8 cellular contexts compared by ENCODE assay signal in the genomic region with DNA sequence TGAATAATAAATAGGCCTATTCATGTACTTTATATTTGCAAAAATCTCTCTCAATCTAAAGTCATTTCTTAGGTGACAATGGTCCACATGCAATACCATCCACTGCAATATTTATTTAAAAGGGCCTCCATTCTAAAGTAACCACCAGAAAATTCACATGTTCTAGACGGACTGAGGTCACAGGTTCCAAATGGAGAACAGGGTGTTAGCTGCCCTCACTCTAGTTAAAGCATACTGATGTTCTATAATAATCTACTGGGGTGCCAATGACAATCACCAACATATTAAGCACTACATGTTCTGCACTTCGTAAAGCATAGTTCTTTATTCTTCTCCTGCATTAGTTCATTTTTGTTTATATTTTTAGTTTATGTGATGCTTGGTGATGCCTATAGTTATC. TPM values are rescaled to one million over a fixed set of nuclear protein-coding genes. Genes with fewer than 3 reads are reported as not detected.
DNase-seq lines count a peak whose midpoint lies in the region; ATAC-seq lines count a peak whose summit lies in the region.

No MANE protein-coding gene starts in this region.

- peak overlapping the region; percentile 97 for H3K4me3 Mint-ChIP-seq in activated T-cell treated with anti-CD3 and anti-CD28 coated beads, Interleukin-2, amount 50 U/mL, for 24 hours
- peak overlapping the region; percentile 90 for H3K4me3 Mint-ChIP-seq in activated CD4-positive, alpha-beta memory T cell treated with anti-CD3 and anti-CD28 coated beads, Interleukin-2, amount 10 ng/mL, durations not matched to agents 7 days and 5 days

- H3K9me3 Mint-ChIP-seq in activated T-cell treated with anti-CD3 and anti-CD28 coated beads, Interleukin-2, amount 50 U/mL, for 24 hours: no peaks in the 10 kb centered on the region
- no peaks in the 10 kb centered on the region for H3K9me3 Mint-ChIP-seq in activated CD4-positive, alpha-beta memory T cell treated with anti-CD3 and anti-CD28 coated beads, Interleukin-2, amount 10 ng/mL, durations not matched to agents 7 days and 5 days

- H3K9me3 ChIP-seq in iPS-15b (ENCODE audit: control insufficient read depth, insufficient read depth, low read length): no peaks in the 10 kb centered on the region
- no peaks in the 10 kb centered on the region for H3K9me3 ChIP-seq in stomach smooth muscle (ENCODE audit: control insufficient read depth in 2 of 2, low read length in 2 of 2)

- H3K36me3 Mint-ChIP-seq in activated T-cell treated with anti-CD3 and anti-CD28 coated beads, Interleukin-2, amount 50 U/mL, for 24 hours (ENCODE audit: low read depth): peaks cover 53% of the 10 kb centered on the region
- peaks cover 35% of the 10 kb centered on the region for H3K36me3 Mint-ChIP-seq in activated CD4-positive, alpha-beta memory T cell treated with anti-CD3 and anti-CD28 coated beads, Interleukin-2, amount 10 ng/mL, durations not matched to agents 7 days and 5 days (ENCODE audit: low read depth)

- H3K9ac ChIP-seq in iPS-15b (ENCODE audit: low read depth, low read length) (no peak overlapping the region), stomach smooth muscle (ENCODE audit: low read length in 2 of 2) (peak overlapping the region in 1 of 2 donors; percentile 74)

- ATAC-seq in GM18520 (IDR thresholded peaks at IDR 0.05; ENCODE audit: unreplicated experiment): no peak

- H3K36me3 ChIP-seq in iPS-15b (ENCODE audit: control insufficient read depth, insufficient read depth, low read length) (no peaks in the 10 kb centered on the region), stomach smooth muscle (ENCODE audit: control insufficient read depth in 2 of 2, insufficient read depth in 2 of 2, low read length in 2 of 2) (peaks cover 0 to 7% of the 10 kb centered on the region in 2 donors)

- CTCF ChIA-PET in activated CD4-positive, alpha-beta memory T cell treated with anti-CD3 and anti-CD28 coated beads, Interleukin-2, amount 10 ng/mL, durations not matched to agents 7 days and 5 days (lab: Charles Lee): no interaction called here

- H3K4me3 ChIP-seq in iPS-15b (ENCODE audit: low read depth, low read length) (peak overlapping the region; percentile 94), stomach smooth muscle (ENCODE audit: low read length in 2 of 2) (peak overlapping the region; percentile 92 to 98)

- no peak overlapping the region for H3K27ac ChIP-seq in stomach smooth muscle (ENCODE audit: low read length)

- peaks cover 47% of the 10 kb centered on the region for H3K4me1 Mint-ChIP-seq in activated T-cell treated with anti-CD3 and anti-CD28 coated beads, Interleukin-2, amount 50 U/mL, for 24 hours (ENCODE audit: low read depth)
- peaks cover 47% of the 10 kb centered on the region for H3K4me1 Mint-ChIP-seq in activated CD4-positive, alpha-beta memory T cell treated with anti-CD3 and anti-CD28 coated beads, Interleukin-2, amount 10 ng/mL, durations not matched to agents 7 days and 5 days

- no peaks in the 10 kb centered on the region for H3K27me3 Mint-ChIP-seq in activated T-cell treated with anti-CD3 and anti-CD28 coated beads, Interleukin-2, amount 50 U/mL, for 24 hours
- no peaks in the 10 kb centered on the region for H3K27me3 Mint-ChIP-seq in activated CD4-positive, alpha-beta memory T cell treated with anti-CD3 and anti-CD28 coated beads, Interleukin-2, amount 10 ng/mL, durations not matched to agents 7 days and 5 days

- H3K27ac Mint-ChIP-seq in activated T-cell treated with anti-CD3 and anti-CD28 coated beads, Interleukin-2, amount 50 U/mL, for 24 hours: peak overlapping the region; percentile 99
- peak overlapping the region; percentile 94 for H3K27ac Mint-ChIP-seq in activated CD4-positive, alpha-beta memory T cell treated with anti-CD3 and anti-CD28 coated beads, Interleukin-2, amount 10 ng/mL, durations not matched to agents 7 days and 5 days

- DNase-seq in activated T-cell treated with anti-CD3 and anti-CD28 coated beads, Interleukin-2, amount 50 U/mL, for 24 hours: no peak
- no peak for DNase-seq in activated T-cell treated with anti-CD3 and anti-CD28 coated beads, Interleukin-2, amount 50 U/mL, for 48 hours
- DNase-seq in activated CD4-positive, alpha-beta memory T cell treated with anti-CD3 and anti-CD28 coated beads, Interleukin-2, amount 10 ng/mL, durations not matched to agents 7 days and 5 days: no peak
- DNase-seq in middle frontal gyrus (ENCODE audit: extremely low spot score, low spot score): no peak
- no peak for DNase-seq in activated CD4-positive, CD25-positive, alpha-beta regulatory T cell (lab: John Stamatoyannopoulos, UW)

- H3K27me3 ChIP-seq in iPS-15b (ENCODE audit: control insufficient read depth, insufficient read depth, low read length) (no peaks in the 10 kb centered on the region), stomach smooth muscle (ENCODE audit: control insufficient read depth in 1 of 2, insufficient read depth in 2 of 2, low read length in 2 of 2) (no peaks in the 10 kb centered on the region)

- H3K4me1 ChIP-seq in iPS-15b (ENCODE audit: control insufficient read depth, insufficient read depth, low read length) (peaks cover 4% of the 10 kb centered on the region), stomach smooth muscle (ENCODE audit: control insufficient read depth, insufficient read depth, low read length) (peaks cover 3% of the 10 kb centered on the region)

- POLR2A ChIA-PET in activated CD4-positive, alpha-beta memory T cell treated with anti-CD3 and anti-CD28 coated beads, Interleukin-2, amount 10 ng/mL, durations not matched to agents 7 days and 5 days (lab: Charles Lee): interaction anchor here (0.7 to 4.1 kb wide), 25 partner anchors 7 to 445 kb away, joined by 3 to 103 read pairs (median 9); partner anchors contain the start of gene MYB

RNA-seq across cellular contexts. Expression of gene HBS1L, which starts 1.2 kb away (rescaled TPM):
- total RNA-seq in activated CD4-positive, alpha-beta memory T cell treated with anti-CD3 and anti-CD28 coated beads, Interleukin-2, amount 10 ng/mL, durations not matched to agents 7 days and 5 days: 10 to 100 TPM; 90.3 to 91.6 TPM
